8 cellular contexts compared by ENCODE assay signal in the genomic region with DNA sequence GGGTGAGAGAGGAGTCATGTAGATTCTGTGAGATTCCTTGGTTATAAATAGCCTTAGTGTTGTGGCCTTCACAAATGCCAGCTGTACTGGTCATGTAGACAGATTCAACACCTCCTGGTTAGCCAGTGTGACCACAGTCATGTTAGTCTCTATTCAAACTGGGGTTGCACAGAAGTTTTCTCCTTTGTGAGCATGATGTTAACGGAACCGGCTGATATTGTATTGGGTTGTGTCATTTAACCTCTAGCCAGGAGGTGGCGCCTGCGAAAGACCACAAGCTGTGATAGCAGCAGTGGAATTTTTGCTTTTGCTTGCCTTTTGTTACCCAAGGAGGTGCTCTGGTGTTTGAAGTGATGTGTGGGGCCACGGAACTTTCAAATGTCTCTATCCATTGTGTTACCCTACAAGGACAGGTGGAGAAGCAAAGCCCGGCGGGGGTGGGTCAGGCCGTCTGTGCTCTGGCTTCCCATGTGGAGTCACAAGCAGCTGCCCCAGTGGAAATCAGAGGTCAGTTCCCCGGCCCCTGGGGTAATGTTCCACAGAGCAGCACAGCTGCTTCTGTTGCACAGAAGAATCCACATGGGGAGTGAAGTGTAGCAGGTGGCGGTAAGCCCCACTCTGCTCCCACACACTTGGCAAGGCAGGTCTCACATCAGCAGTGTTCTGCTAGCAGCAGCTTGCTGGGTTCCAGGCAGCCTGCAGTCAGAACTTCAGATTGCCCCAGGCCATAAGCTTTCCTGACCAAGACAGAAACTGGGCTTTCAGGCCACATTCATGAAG.
DNase-seq lines count a peak whose midpoint lies in the region; TF ChIP-seq lines count a peak whose summit lies in the region.

No MANE protein-coding gene starts in this region.

- H3K9me3 ChIP-seq in AG04450 (ENCODE audit: control insufficient read depth, insufficient read depth, low read length), result no peaks in the 10 kb centered on the region
- H3K9me3 ChIP-seq in GM23248 (ENCODE audit: low read depth), result no peaks in the 10 kb centered on the region
- no peaks in the 10 kb centered on the region for H3K9me3 ChIP-seq in CD8-positive, alpha-beta memory T cell (ENCODE audit: low read length)

- no peaks in the 10 kb centered on the region for H3K36me3 ChIP-seq in GM23248 (ENCODE audit: low read depth)
- no peaks in the 10 kb centered on the region for H3K36me3 ChIP-seq in CD8-positive, alpha-beta memory T cell (ENCODE audit: insufficient read depth, low read length)

- H3K27ac ChIP-seq in AG04450 (ENCODE audit: low read depth, low read length), result no peak overlapping the region
- no peak overlapping the region for H3K27ac ChIP-seq in GM23248
- H3K27ac ChIP-seq in CD8-positive, alpha-beta memory T cell (ENCODE audit: low read depth, low read length), result no peak overlapping the region

- no peaks in the 10 kb centered on the region for H3K79me2 ChIP-seq in GM23248 (ENCODE audit: insufficient read depth)

- no peak overlapping the region for H3K9ac ChIP-seq in GM23248

- peaks cover 3% of the 10 kb centered on the region; the same call in 1 of the 2 replicates for H3K4me1 ChIP-seq in GM23248 (ENCODE audit: insufficient read depth)
- H3K4me1 ChIP-seq in CD8-positive, alpha-beta memory T cell (ENCODE audit: insufficient read depth, low read length), result no peaks in the 10 kb centered on the region

- H3K27ac Mint-ChIP-seq in nephron progenitor cell, result no peak overlapping the region
- no peak overlapping the region for H3K27ac Mint-ChIP-seq in CD8-positive, alpha-beta memory T cell

- peaks cover 8% of the 10 kb centered on the region for H3K9me3 Mint-ChIP-seq in nephron progenitor cell
- H3K9me3 Mint-ChIP-seq in CD8-positive, alpha-beta memory T cell, result peaks cover 0 to 2% (median under 1%) of the 10 kb centered on the region in 5 donors

- no peak overlapping the region for H3K4me3 ChIP-seq in AG04450 (ENCODE audit: low read depth, low read length)
- no peak overlapping the region for H3K4me3 ChIP-seq in GM23248
- no peak overlapping the region for H3K4me3 ChIP-seq in CD8-positive, alpha-beta memory T cell (ENCODE audit: low read length)

- peak; percentile 71 for TF ChIP-seq CTCF in AG04450 (IDR thresholded peaks at IDR 0.05; ENCODE audit: low read depth, low read length)
- peak; percentile 59 for TF ChIP-seq CTCF in nephron progenitor cell (IDR thresholded peaks at IDR 0.05)

- 0 out of 2 replicates have a peak overlapping the region, but pooled peaks have one; percentile 12 for H2AFZ ChIP-seq in GM23248

- H3K27me3 ChIP-seq in AG04450 (ENCODE audit: control insufficient read depth, insufficient read depth, low read length), result no peaks in the 10 kb centered on the region
- peaks cover 12% of the 10 kb centered on the region; the same call in 1 of the 2 replicates for H3K27me3 ChIP-seq in GM23248 (replicated peaks; ENCODE audit: insufficient read depth)
- no peaks in the 10 kb centered on the region for H3K27me3 ChIP-seq in CD8-positive, alpha-beta memory T cell (ENCODE audit: insufficient read depth, low read length, poor library complexity, severe bottlenecking)

- peaks cover 2% of the 10 kb centered on the region for H3K27me3 Mint-ChIP-seq in nephron progenitor cell (ENCODE audit: low read depth, poor library complexity)
- H3K27me3 Mint-ChIP-seq in CD8-positive, alpha-beta memory T cell, result no peaks in the 10 kb centered on the region

- H4K20me1 ChIP-seq in GM23248 (ENCODE audit: insufficient read depth), result no peaks in the 10 kb centered on the region

- H3K4me1 Mint-ChIP-seq in nephron progenitor cell, result peaks cover 5% of the 10 kb centered on the region
- no peaks in the 10 kb centered on the region for H3K4me1 Mint-ChIP-seq in CD8-positive, alpha-beta memory T cell

- H3K4me3 Mint-ChIP-seq in nephron progenitor cell, result no peak overlapping the region
- H3K4me3 Mint-ChIP-seq in CD8-positive, alpha-beta memory T cell, result no peak overlapping the region

- CTCF ChIA-PET in AG04450 (lab: Charles Lee), result interaction anchor here (0.6 to 2.6 kb wide), 12 partner anchors 9 to 901 kb away, joined by 3 to 9 read pairs (median 4); no protein-coding TSS in a partner anchor
- CTCF ChIA-PET in CD8-positive, alpha-beta memory T cell (lab: Charles Lee), result no interaction called here

- DNase-seq in AG04450 (ENCODE audit: low read depth, low spot score), result peak; percentile 13
- peak; percentile 78 for DNase-seq in GM23248
- peak; percentile 31 for DNase-seq in SK-N-DZ (ENCODE audit: low spot score)
- peak; percentile 44 for DNase-seq in fibroblast of gingiva (ENCODE audit: low read depth)
- DNase-seq in nephron progenitor cell, result peak; percentile 61
- no peak for DNase-seq in CD8-positive, alpha-beta memory T cell
- DNase-seq in NCI-H187 treated with DMSO at 0.1 percent for 48 hours (lab: John Stamatoyannopoulos, UW), result no peak
- DNase-seq in OCI-M2 (lab: John Stamatoyannopoulos, UW; ENCODE audit: unreplicated experiment), result no peak

- no peaks in the 10 kb centered on the region for H3F3A ChIP-seq in GM23248 (ENCODE audit: insufficient read depth)

- in situ Hi-C loops in GM23248 (cut with MboI), result no loop called here

- H3K9me2 ChIP-seq in GM23248 (ENCODE audit: insufficient read depth), result no peaks in the 10 kb centered on the region

- WGBS in GM23248 (ENCODE audit: low coverage in 1 of 2, low lambda C conversion rate in 2 of 2, missing lambda C conversion rate in 2 of 2), 2 experiments, result 37 to 44% methylated on average over 10 of the region's 10 CpGs

- POLR2A ChIA-PET in AG04450 (lab: Yijun Ruan, JAX), result interaction anchor here (0.8 kb wide), 1 partner anchor 112 kb away, joined by 3 read pairs; no protein-coding TSS in a partner anchor
- POLR2A ChIA-PET in CD8-positive, alpha-beta memory T cell (lab: Charles Lee), result no interaction called here

- H3K4me2 ChIP-seq in GM23248 (ENCODE audit: unreplicated experiment), result no peak overlapping the region

- no peaks in the 10 kb centered on the region for H3K36me3 Mint-ChIP-seq in nephron progenitor cell (ENCODE audit: low read depth)
- no peaks in the 10 kb centered on the region for H3K36me3 Mint-ChIP-seq in CD8-positive, alpha-beta memory T cell

Comparison
In these comparisons a context has a peak if more than half of its experiments do, and no peak if none do; other contexts are left out.
1. DNase-seq: peak in AG04450 (single experiment), GM23248 (single experiment), SK-N-DZ (single experiment), fibroblast of gingiva (single experiment) and nephron progenitor cell (single experiment); none in CD8-positive, alpha-beta memory T cell (0 of 5), NCI-H187 treated with DMSO at 0.1 percent for 48 hours (single experiment) and OCI-M2 (single experiment).